Comparison of ENCODE assay signal across 15 cellular contexts in genomic region chr13:39040206-39040605, GRCh38. TPM values are rescaled to one million over a fixed set of nuclear protein-coding genes. Genes with fewer than 3 reads are reported as not detected.
A peak's percentile ranks its signal among the peaks of the same experiment; 100 is the strongest.
DNase-seq lines count a peak whose midpoint lies in the region; ATAC-seq and TF ChIP-seq lines count a peak whose summit lies in the region.
"Had no signal": no experiment of that assay in that cellular context is flagged by ENCODE, and none has a peak within 500 bp of the region (broad histone marks: within the 10 kb centered on the region; RNA-seq: fewer than 3 reads in every experiment).

No MANE protein-coding gene starts in this region.

- no peaks in the 10 kb centered on the region for H3K9me3 ChIP-seq in BLaER1 treated with 17β-estradiol and CSF1 and Interleukin-3, amounts not matched to agents 10 nM and 100 nM (replicated peaks in 1 of 11)
- no peaks in the 10 kb centered on the region for H3K9me3 ChIP-seq in HEK293 (ENCODE audit: control insufficient read depth, insufficient read depth, low read depth, low read length)
- H3K9me3 ChIP-seq: sigmoid colon, SJSA1, vagina had no signal

- H4K20me1 ChIP-seq in BLaER1 treated with 17β-estradiol and CSF1 and Interleukin-3, amounts not matched to agents 10 nM and 100 nM, result peaks cover 7 to 25% (median 16%) of the 10 kb centered on the region in 11 experiments; a peak in 20 of 22 replicates

- DNase-seq in activated naive CD8-positive, alpha-beta T cell treated with anti-CD3 and anti-CD28 coated beads, Interleukin-2, amount 10 ng/mL, durations not matched to agents 7 days and 5 days, result no peak
- DNase-seq in naive thymus-derived CD8-positive, alpha-beta T cell, result no peak
- no peak for DNase-seq in head of caudate nucleus
- DNase-seq in NCI-H774 (lab: John Stamatoyannopoulos, UW), result no peak
- no peak for DNase-seq in NCI-H2107 treated with DMSO at 0.1 percent for 48 hours (lab: John Stamatoyannopoulos, UW; ENCODE audit: unreplicated experiment)
- DNase-seq: activated CD4-positive, alpha-beta T cell treated with anti-CD3 and anti-CD28 coated beads, Interleukin-2, amount 50 U/mL, for 1 hour; COR-L47; NCI-H446 treated with DMSO at 0.1 percent for 48 hours; sigmoid colon had no signal

- H3K4me3 Mint-ChIP-seq in activated naive CD8-positive, alpha-beta T cell treated with anti-CD3 and anti-CD28 coated beads, Interleukin-2, amount 10 ng/mL, durations not matched to agents 7 days and 5 days, result peak overlapping the region; percentile 38
- peak overlapping the region in 7 of 10 donors; percentile 5 to 48 (median 39) for H3K4me3 Mint-ChIP-seq in naive thymus-derived CD8-positive, alpha-beta T cell

- CTCF ChIA-PET in HEK293 (lab: Yijun Ruan, JAX), result no interaction called here

- H3K27ac ChIP-seq in BLaER1 treated with 17β-estradiol and CSF1 and Interleukin-3, amounts not matched to agents 10 nM and 100 nM, result peak overlapping the region; percentile 23 to 95 (median 90); a peak in 21 of 22 replicates
- no peak overlapping the region for H3K27ac ChIP-seq in HEK293 (ENCODE audit: extremely low read depth, low read depth, low read length)
- H3K27ac ChIP-seq: SJSA1, vagina had no signal

- peak overlapping the region in 10 of 11 experiments; percentile 39 to 96 (median 93); a peak in 16 of 22 replicates for H3K9ac ChIP-seq in BLaER1 treated with 17β-estradiol and CSF1 and Interleukin-3, amounts not matched to agents 10 nM and 100 nM

- peaks cover 18 to 35% (median 26%) of the 10 kb centered on the region in 10 experiments for H3K4me1 ChIP-seq in BLaER1 treated with 17β-estradiol and CSF1 and Interleukin-3, amounts not matched to agents 10 nM and 100 nM
- no peaks in the 10 kb centered on the region for H3K4me1 ChIP-seq in HEK293 (ENCODE audit: control insufficient read depth, insufficient read depth, low read length)

- H3K4me1 Mint-ChIP-seq in activated naive CD8-positive, alpha-beta T cell treated with anti-CD3 and anti-CD28 coated beads, Interleukin-2, amount 10 ng/mL, durations not matched to agents 7 days and 5 days, result peaks cover 28% of the 10 kb centered on the region
- peaks cover 12 to 56% (median 41%) of the 10 kb centered on the region in 4 donors for H3K4me1 Mint-ChIP-seq in naive thymus-derived CD8-positive, alpha-beta T cell

- peak overlapping the region; percentile 75 to 95 (median 86) for H3K4me2 ChIP-seq in BLaER1 treated with 17β-estradiol and CSF1 and Interleukin-3, amounts not matched to agents 10 nM and 100 nM

- H3K36me3 ChIP-seq in BLaER1 treated with 17β-estradiol and CSF1 and Interleukin-3, amounts not matched to agents 10 nM and 100 nM, result peaks cover 0 to 33% (median 26%) of the 10 kb centered on the region in 11 experiments; a peak in 17 of 22 replicates
- H3K36me3 ChIP-seq in HEK293 (ENCODE audit: control insufficient read depth in 2 of 2, insufficient read depth in 1 of 2, low read length in 2 of 2), result peaks cover 0 to 26% of the 10 kb centered on the region in 2 experiments; a peak in 2 of 3 replicates
- H3K36me3 ChIP-seq: SJSA1, vagina had no signal

- POLR2A ChIA-PET in HEK293 (lab: Yijun Ruan, JAX), result no interaction called here
- POLR2A ChIA-PET in activated naive CD8-positive, alpha-beta T cell treated with anti-CD3 and anti-CD28 coated beads, Interleukin-2, amount 10 ng/mL, durations not matched to agents 7 days and 5 days (lab: Charles Lee), result no interaction called here
- POLR2A ChIA-PET in naive thymus-derived CD8-positive, alpha-beta T cell (lab: Charles Lee), result no interaction called here

- H3K27ac Mint-ChIP-seq in activated naive CD8-positive, alpha-beta T cell treated with anti-CD3 and anti-CD28 coated beads, Interleukin-2, amount 10 ng/mL, durations not matched to agents 7 days and 5 days, result no peak overlapping the region
- H3K27ac Mint-ChIP-seq in naive thymus-derived CD8-positive, alpha-beta T cell, result peak overlapping the region in 3 of 10 donors; percentile 7 to 50 (median 24)

- no peaks in the 10 kb centered on the region for H3K27me3 Mint-ChIP-seq in activated naive CD8-positive, alpha-beta T cell treated with anti-CD3 and anti-CD28 coated beads, Interleukin-2, amount 10 ng/mL, durations not matched to agents 7 days and 5 days
- H3K27me3 Mint-ChIP-seq in naive thymus-derived CD8-positive, alpha-beta T cell, result no peaks in the 10 kb centered on the region

- intact Hi-C loops in head of caudate nucleus (cut with DNase I), result no loop called here

- peak overlapping the region in 9 of 10 experiments; percentile 91 to 100 (median 98); a peak in 15 of 20 replicates for H3K4me3 ChIP-seq in BLaER1 treated with 17β-estradiol and CSF1 and Interleukin-3, amounts not matched to agents 10 nM and 100 nM
- no peak overlapping the region for H3K4me3 ChIP-seq in HEK293 (ENCODE audit: low read depth, low read length)
- H3K4me3 ChIP-seq: SJSA1, vagina had no signal

- no peaks in the 10 kb centered on the region for H3K9me3 Mint-ChIP-seq in activated naive CD8-positive, alpha-beta T cell treated with anti-CD3 and anti-CD28 coated beads, Interleukin-2, amount 10 ng/mL, durations not matched to agents 7 days and 5 days
- H3K9me3 Mint-ChIP-seq in naive thymus-derived CD8-positive, alpha-beta T cell, result no peaks in the 10 kb centered on the region

- ATAC-seq in activated naive CD8-positive, alpha-beta T cell treated with anti-CD3 and anti-CD28 coated beads, Interleukin-2, amount 10 ng/mL, durations not matched to agents 7 days and 5 days (ENCODE audit: low read depth), result no peak
- ATAC-seq in naive thymus-derived CD8-positive, alpha-beta T cell, result no peak
- ATAC-seq in GM21717 (IDR thresholded peaks at IDR 0.05; ENCODE audit: unreplicated experiment), result no peak

- TF ChIP-seq CTCF in HEK293 (tag by site-specific recombination; IDR thresholded peaks at IDR 0.05), result no peak

- H3K36me3 Mint-ChIP-seq in activated naive CD8-positive, alpha-beta T cell treated with anti-CD3 and anti-CD28 coated beads, Interleukin-2, amount 10 ng/mL, durations not matched to agents 7 days and 5 days, result peaks cover 16% of the 10 kb centered on the region
- H3K36me3 Mint-ChIP-seq in naive thymus-derived CD8-positive, alpha-beta T cell, result peaks cover 0 to 28% (median 0%) of the 10 kb centered on the region in 3 donors

- H3K27me3 ChIP-seq in BLaER1 treated with 17β-estradiol and CSF1 and Interleukin-3, amounts not matched to agents 10 nM and 100 nM, result no peaks in the 10 kb centered on the region
- H3K27me3 ChIP-seq: sigmoid colon, SJSA1, vagina had no signal

TF ChIP-seq in HEK293, 187 proteins besides CTCF, POLR2A, EP300 and RAD21:
- 0 out of 2 replicates have a peak, but pooled peaks have one; percentile 29 for TF ChIP-seq SCRT2 (tag by site-specific recombination; IDR thresholded peaks at IDR 0.05)
- TF ChIP-seq ZNF391 (tag by site-specific recombination; IDR thresholded peaks at IDR 0.05; ENCODE audit: borderline replicate concordance, low read depth), result no peak

RNA-seq across cellular contexts. Expression of gene NHLRC3, which starts 1.9 kb away (rescaled TPM):
- total RNA-seq in activated naive CD8-positive, alpha-beta T cell treated with anti-CD3 and anti-CD28 coated beads, Interleukin-2, amount 10 ng/mL, durations not matched to agents 7 days and 5 days, result 10 to 100 TPM; 28.4 TPM
- 10 to 100 TPM; 36.2 to 42.3 TPM for total RNA-seq in naive thymus-derived CD8-positive, alpha-beta T cell
- 1 to 10 TPM; 4.5 to 6.5 (median 5.5) TPM for polyA plus RNA-seq in naive thymus-derived CD8-positive, alpha-beta T cell

RNA-seq across cellular contexts. Expression of gene PROSER1, which starts 2.3 kb away (rescaled TPM):
- total RNA-seq in activated naive CD8-positive, alpha-beta T cell treated with anti-CD3 and anti-CD28 coated beads, Interleukin-2, amount 10 ng/mL, durations not matched to agents 7 days and 5 days, result 10 to 100 TPM; 47.5 to 55.4 TPM
- 10 to 100 TPM; 47.4 to 53.1 TPM for total RNA-seq in naive thymus-derived CD8-positive, alpha-beta T cell
- polyA plus RNA-seq in naive thymus-derived CD8-positive, alpha-beta T cell, result 10 to 100 TPM in 2 of 3 donors, 1 to 10 TPM in 1; 6.8 to 14.7 (median 13.1) TPM

RNA-seq across cellular contexts. Expression of gene STOML3, which starts 49.6 kb away (rescaled TPM):
- total RNA-seq in activated naive CD8-positive, alpha-beta T cell treated with anti-CD3 and anti-CD28 coated beads, Interleukin-2, amount 10 ng/mL, durations not matched to agents 7 days and 5 days, result not detected
- not detected for total RNA-seq in naive thymus-derived CD8-positive, alpha-beta T cell
- polyA plus RNA-seq in naive thymus-derived CD8-positive, alpha-beta T cell, result not detected
- total RNA-seq: mesenteric fat pad, sigmoid colon, SJSA1, vagina had no signal
